8 cellular contexts compared by ENCODE assay signal in genomic region chr12:97404549-97404948, GRCh38. TPM values are rescaled to one million over a fixed set of nuclear protein-coding genes. Genes with fewer than 3 reads are reported as not detected.
A peak's percentile ranks its signal among the peaks of the same experiment; 100 is the strongest.
DNase-seq lines count a peak whose midpoint lies in the region; ATAC-seq and TF ChIP-seq lines count a peak whose summit lies in the region.

No MANE protein-coding gene starts in this region.

- CTCF ChIA-PET in activated CD8-positive, alpha-beta memory T cell treated with anti-CD3 and anti-CD28 coated beads, Interleukin-2, amount 10 ng/mL, durations not matched to agents 7 days and 5 days (lab: Charles Lee): interaction anchor here (1.7 to 2.6 kb wide), 2 partner anchors 255 to 417 kb away, joined by 4 to 7 read pairs; no protein-coding TSS in a partner anchor

- H3K9me3 Mint-ChIP-seq in activated CD8-positive, alpha-beta memory T cell treated with anti-CD3 and anti-CD28 coated beads, Interleukin-2, amount 10 ng/mL, durations not matched to agents 7 days and 5 days (ENCODE audit: low read depth): no peaks in the 10 kb centered on the region
- H3K9me3 Mint-ChIP-seq in nephron progenitor cell: peaks cover 7% of the 10 kb centered on the region

- H3K4me3 ChIP-seq in NT2/D1 (ENCODE audit: insufficient read length, low read depth): no peak overlapping the region
- no peak overlapping the region for H3K4me3 ChIP-seq in epithelial cell of esophagus (ENCODE audit: low read length)

- no peak for ATAC-seq in activated CD8-positive, alpha-beta memory T cell treated with anti-CD3 and anti-CD28 coated beads, Interleukin-2, amount 10 ng/mL, durations not matched to agents 7 days and 5 days
- ATAC-seq in GM21825 (IDR thresholded peaks at IDR 0.05; ENCODE audit: unreplicated experiment): peak; percentile 85

- no peaks in the 10 kb centered on the region for H3K36me3 ChIP-seq in NT2/D1 (ENCODE audit: insufficient read depth, insufficient read length, low read length)

- no peak overlapping the region for H3K9ac ChIP-seq in NT2/D1 (ENCODE audit: insufficient read length, low read depth)

- no peaks in the 10 kb centered on the region for H3K4me1 ChIP-seq in NT2/D1 (ENCODE audit: insufficient read depth, insufficient read length)

- TF ChIP-seq CTCF in epithelial cell of esophagus (IDR thresholded peaks at IDR 0.05; ENCODE audit: insufficient read depth, low read depth, low read length, missing control alignments) (peak; percentile 91), nephron progenitor cell (IDR thresholded peaks at IDR 0.05) (peak; percentile 97)

- H3K4me3 Mint-ChIP-seq in activated CD8-positive, alpha-beta memory T cell treated with anti-CD3 and anti-CD28 coated beads, Interleukin-2, amount 10 ng/mL, durations not matched to agents 7 days and 5 days: no peak overlapping the region
- H3K4me3 Mint-ChIP-seq in nephron progenitor cell: no peak overlapping the region

- DNase-seq in activated CD8-positive, alpha-beta memory T cell treated with anti-CD3 and anti-CD28 coated beads, Interleukin-2, amount 10 ng/mL, durations not matched to agents 7 days and 5 days: peak; percentile 42
- DNase-seq in activated CD8-positive, alpha-beta memory T cell treated with anti-CD3 and anti-CD28 coated beads, Interleukin-2, amount 50 U/mL, for 48 hours: no peak
- DNase-seq in NT2/D1 (ENCODE audit: low read depth, low spot score): peak; percentile 76
- DNase-seq in epithelial cell of esophagus (ENCODE audit: low read depth): peak; percentile 56
- peak; percentile 57 for DNase-seq in nephron progenitor cell
- no peak for DNase-seq in central memory CD4-positive, alpha-beta T cell

- no peaks in the 10 kb centered on the region for H3K4me1 Mint-ChIP-seq in activated CD8-positive, alpha-beta memory T cell treated with anti-CD3 and anti-CD28 coated beads, Interleukin-2, amount 10 ng/mL, durations not matched to agents 7 days and 5 days
- peaks cover 15% of the 10 kb centered on the region for H3K4me1 Mint-ChIP-seq in nephron progenitor cell

- H3K27me3 Mint-ChIP-seq in activated CD8-positive, alpha-beta memory T cell treated with anti-CD3 and anti-CD28 coated beads, Interleukin-2, amount 10 ng/mL, durations not matched to agents 7 days and 5 days: no peaks in the 10 kb centered on the region
- H3K27me3 Mint-ChIP-seq in nephron progenitor cell (ENCODE audit: low read depth, poor library complexity): peaks cover 3% of the 10 kb centered on the region

- no peaks in the 10 kb centered on the region for H3K9me3 ChIP-seq in NT2/D1 (ENCODE audit: insufficient read depth, low read length)

- no peaks in the 10 kb centered on the region for H3K27me3 ChIP-seq in NT2/D1 (ENCODE audit: insufficient read depth, insufficient read length)

- peak; percentile 82 for TF ChIP-seq RAD21 in Ishikawa (IDR thresholded peaks at IDR 0.05; ENCODE audit: low read depth)

- no peaks in the 10 kb centered on the region for H3K36me3 Mint-ChIP-seq in activated CD8-positive, alpha-beta memory T cell treated with anti-CD3 and anti-CD28 coated beads, Interleukin-2, amount 10 ng/mL, durations not matched to agents 7 days and 5 days
- H3K36me3 Mint-ChIP-seq in nephron progenitor cell (ENCODE audit: low read depth): peaks cover 5% of the 10 kb centered on the region

- TF ChIP-seq EP300 in Ishikawa (IDR thresholded peaks at IDR 0.05; ENCODE audit: borderline replicate concordance): no peak

- H3K27ac Mint-ChIP-seq in activated CD8-positive, alpha-beta memory T cell treated with anti-CD3 and anti-CD28 coated beads, Interleukin-2, amount 10 ng/mL, durations not matched to agents 7 days and 5 days: no peak overlapping the region
- no peak overlapping the region for H3K27ac Mint-ChIP-seq in nephron progenitor cell

TF ChIP-seq in Ishikawa, 13 proteins besides CTCF, POLR2A, EP300 and RAD21:
- no peak for TF ChIP-seq YY1 (IDR thresholded peaks at IDR 0.05; ENCODE audit: low read depth)
- no peak for TF ChIP-seq EGR1 (IDR thresholded peaks at IDR 0.05)
- no peak for TF ChIP-seq REST (IDR thresholded peaks at IDR 0.05; ENCODE audit: low read depth)
- TF ChIP-seq, protein P1, sequence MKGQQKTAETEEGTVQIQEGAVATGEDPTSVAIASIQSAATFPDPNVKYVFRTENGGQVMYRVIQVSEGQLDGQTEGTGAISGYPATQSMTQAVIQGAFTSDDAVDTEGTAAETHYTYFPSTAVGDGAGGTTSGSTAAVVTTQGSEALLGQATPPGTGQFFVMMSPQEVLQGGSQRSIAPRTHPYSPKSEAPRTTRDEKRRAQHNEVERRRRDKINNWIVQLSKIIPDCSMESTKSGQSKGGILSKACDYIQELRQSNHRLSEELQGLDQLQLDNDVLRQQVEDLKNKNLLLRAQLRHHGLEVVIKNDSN (IDR thresholded peaks at IDR 0.05): no peak
- no peak for TF ChIP-seq TCF12 (IDR thresholded peaks at IDR 0.05; ENCODE audit: low read depth)
TF ChIP-seq in Ishikawa: peak in this region for 0.

RNA-seq across cellular contexts. Expression of gene RMST, which starts 58.1 kb away (rescaled TPM):
- total RNA-seq in activated CD8-positive, alpha-beta memory T cell treated with anti-CD3 and anti-CD28 coated beads, Interleukin-2, amount 10 ng/mL, durations not matched to agents 7 days and 5 days: not detected

Comparison
In these comparisons a context has a peak if more than half of its experiments do, and no peak if none do; other contexts are left out.
1. DNase-seq: peak in activated CD8-positive, alpha-beta memory T cell treated with anti-CD3 and anti-CD28 coated beads, Interleukin-2, amount 10 ng/mL, durations not matched to agents 7 days and 5 days (single experiment), NT2/D1 (single experiment), epithelial cell of esophagus (single experiment) and nephron progenitor cell (single experiment); none in activated CD8-positive, alpha-beta memory T cell treated with anti-CD3 and anti-CD28 coated beads, Interleukin-2, amount 50 U/mL, for 48 hours (single experiment) and central memory CD4-positive, alpha-beta T cell (single experiment).